In the genomic region with DNA sequence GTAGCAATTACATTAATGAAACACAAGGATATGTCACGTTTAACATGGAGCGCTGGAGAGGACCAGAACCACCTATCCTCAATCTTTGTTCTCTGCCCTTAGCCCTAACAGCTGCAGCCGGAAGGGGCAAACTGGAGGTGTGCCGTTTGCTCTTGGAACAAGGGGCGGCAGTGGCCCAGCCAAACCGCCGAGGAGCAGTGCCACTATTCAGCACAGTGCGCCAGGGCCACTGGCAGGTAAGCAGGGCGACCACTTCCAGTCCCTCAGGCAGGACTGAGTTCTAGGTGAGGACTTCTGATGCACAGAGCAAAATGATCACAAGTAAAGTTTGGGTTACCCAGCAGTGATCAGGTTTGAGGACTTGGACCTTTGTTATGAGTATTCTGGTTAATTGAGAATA, we compare ENCODE assay signal across 14 cellular contexts. TPM values are rescaled to one million over a fixed set of nuclear protein-coding genes. Genes with fewer than 3 reads are reported as not detected.
DNase-seq lines count a peak whose midpoint lies in the region; ATAC-seq, FAIRE-seq and TF ChIP-seq lines count a peak whose summit lies in the region.
"Had no signal": no experiment of that assay in that cellular context is flagged by ENCODE, and none has a peak within 500 bp of the region (broad histone marks: within the 10 kb centered on the region; RNA-seq: fewer than 3 reads in every experiment).

No MANE protein-coding gene starts in this region.

- H2BK120ac ChIP-seq in neuronal stem cell (ENCODE audit: low read depth, low read length): no peak overlapping the region

- H3K4me3 Mint-ChIP-seq in neural progenitor cell: no peak overlapping the region
- H3K4me3 Mint-ChIP-seq: CD4-positive, alpha-beta T cell; GM23338 had no signal

- H4K91ac ChIP-seq in neuronal stem cell (ENCODE audit: low read depth, low read length, poor library complexity): no peak overlapping the region

- H3K4me3 ChIP-seq in neuronal stem cell (ENCODE audit: low read length in 2 of 2) (no peak overlapping the region), neural progenitor cell (no peak overlapping the region)
- H3K4me3 ChIP-seq: GM23338 had no signal

- TF ChIP-seq POLR2A in H54 (IDR thresholded peaks at IDR 0.05; ENCODE audit: low read depth, low read length): no peak

- DNase-seq in H54 (ENCODE audit: insufficient read length, low spot score) (no peak), RWPE1 (ENCODE audit: low spot score) (no peak), epithelial cell of prostate (ENCODE audit: low read depth, low spot score) (no peak), neuronal stem cell (ENCODE audit: low spot score) (no peak), putamen (ENCODE audit: low spot score) (no peak), SIG-M5 treated with dmso at 0.1 percent for 504 hours (lab: John Stamatoyannopoulos, UW; ENCODE audit: unreplicated experiment) (no peak), neural progenitor cell (ENCODE audit: low spot score) (no peak)
- DNase-seq: CD4-positive, alpha-beta T cell; H7; KG1 had no signal

- no peak overlapping the region for H3K27ac Mint-ChIP-seq in neural progenitor cell
- H3K27ac Mint-ChIP-seq: CD4-positive, alpha-beta T cell; GM23338 had no signal

- H2AFZ ChIP-seq in neuronal stem cell (ENCODE audit: low read length): no peak overlapping the region
- H2AFZ ChIP-seq in neural progenitor cell (replicated peaks): no peak overlapping the region
- H2AFZ ChIP-seq: GM23338 had no signal

- no peaks in the 10 kb centered on the region for H3K79me2 ChIP-seq in neural progenitor cell (ENCODE audit: low read depth)

- H3K4me1 ChIP-seq in neuronal stem cell (ENCODE audit: control insufficient read depth in 2 of 2, insufficient read depth in 1 of 2, low read depth in 1 of 2, low read length in 2 of 2) (no peaks in the 10 kb centered on the region), neural progenitor cell (peaks cover 1% of the 10 kb centered on the region)
- H3K4me1 ChIP-seq: Caco-2 had no signal

- no peak overlapping the region for H3K14ac ChIP-seq in neuronal stem cell (ENCODE audit: low read length)

- CTCF ChIA-PET in RWPE1 (lab: Yijun Ruan, JAX): no interaction called here

- H2BK15ac ChIP-seq in neuronal stem cell (ENCODE audit: low read length): no peak overlapping the region

- H3K36me3 ChIP-seq in neuronal stem cell (replicated peaks in 1 of 2; ENCODE audit: control insufficient read depth in 2 of 2, insufficient read depth in 2 of 2, low read length in 2 of 2) (peaks cover 1 to 93% of the 10 kb centered on the region in 2 donors), neural progenitor cell (no peaks in the 10 kb centered on the region)

- no peak for TF ChIP-seq CTCF in RWPE1 (conservative IDR thresholded peaks at IDR 0.05; ENCODE audit: low read depth)
- no peak for TF ChIP-seq CTCF in neural progenitor cell (IDR thresholded peaks at IDR 0.05)

- peaks cover 17% of the 10 kb centered on the region for H3K36me3 Mint-ChIP-seq in neural progenitor cell

- no peak overlapping the region for H2BK5ac ChIP-seq in neuronal stem cell (ENCODE audit: low read length)

- peaks cover 2% of the 10 kb centered on the region for H3K4me1 Mint-ChIP-seq in neural progenitor cell

- no peaks in the 10 kb centered on the region for H3K79me1 ChIP-seq in neuronal stem cell (ENCODE audit: low read depth, low read length)

- ATAC-seq in GM21447 (IDR thresholded peaks at IDR 0.05; ENCODE audit: unreplicated experiment): no peak

- no peaks in the 10 kb centered on the region for H3F3A ChIP-seq in neural progenitor cell (ENCODE audit: low read depth)

- H4K8ac ChIP-seq in neuronal stem cell (ENCODE audit: low read depth, low read length): no peak overlapping the region

- WGBS in neuronal stem cell (ENCODE audit: extremely low coverage in 2 of 2, insufficient read length in 2 of 2, insufficient replicate concordance in 1 of 2), 2 donors: no CpG with 5 or more reads among the region's 9 CpGs

- H3K9ac ChIP-seq in neuronal stem cell (ENCODE audit: low read depth, low read length, poor library complexity) (peak overlapping the region; percentile 25), neural progenitor cell (no peak overlapping the region)

- no peak overlapping the region for H2AK5ac ChIP-seq in neuronal stem cell (ENCODE audit: low read depth, low read length)

- H3K9me3 ChIP-seq in neuronal stem cell (replicated peaks in 1 of 2; ENCODE audit: control insufficient read depth in 2 of 2, insufficient read depth in 1 of 2, low read depth in 1 of 2, low read length in 2 of 2) (no peaks in the 10 kb centered on the region), neural progenitor cell (ENCODE audit: low read depth) (no peaks in the 10 kb centered on the region)
- H3K9me3 ChIP-seq: Caco-2 had no signal

- no peak overlapping the region for H3K18ac ChIP-seq in neuronal stem cell (ENCODE audit: low read length)

- no peaks in the 10 kb centered on the region for H3K9me3 Mint-ChIP-seq in neural progenitor cell
- H3K9me3 Mint-ChIP-seq: CD4-positive, alpha-beta T cell; GM23338 had no signal

- H3K4ac ChIP-seq in neuronal stem cell (ENCODE audit: low read length): no peak overlapping the region

- no peak overlapping the region for H2BK12ac ChIP-seq in neuronal stem cell (ENCODE audit: low read length)

- H3K27me3 ChIP-seq in neuronal stem cell (ENCODE audit: control insufficient read depth in 3 of 3, insufficient read depth in 3 of 3, low read depth in 1 of 3, low read length in 3 of 3) (no peaks in the 10 kb centered on the region), neural progenitor cell (no peaks in the 10 kb centered on the region)

- no peak overlapping the region for H3K4me2 ChIP-seq in neuronal stem cell (ENCODE audit: insufficient read depth, low read length, poor library complexity, severe bottlenecking)
- no peak overlapping the region for H3K4me2 ChIP-seq in neural progenitor cell
- H3K4me2 ChIP-seq: GM23338 had no signal

- no peaks in the 10 kb centered on the region for H4K20me1 ChIP-seq in neural progenitor cell (ENCODE audit: low read depth)

- POLR2A ChIA-PET in RWPE1 (lab: Yijun Ruan, JAX; ENCODE audit: low non-redundant PET): no interaction called here

- H3K27ac ChIP-seq in RWPE1: peak overlapping the region; percentile 46; the same call in 1 of the 2 replicates
- peak overlapping the region; percentile 41 for H3K27ac ChIP-seq in epithelial cell of prostate
- H3K27ac ChIP-seq in neuronal stem cell (replicated peaks; ENCODE audit: low read length): no peak overlapping the region
- no peak overlapping the region for H3K27ac ChIP-seq in neural progenitor cell
- H3K27ac ChIP-seq: C4-2B had no signal

- peaks cover 2% of the 10 kb centered on the region for H3K27me3 Mint-ChIP-seq in neural progenitor cell (ENCODE audit: insufficient read depth, low read depth)
- H3K27me3 Mint-ChIP-seq: CD4-positive, alpha-beta T cell had no signal

- peak; percentile 41 for FAIRE-seq in H54 (lab: Jason Lieb, UNC)

- no peak overlapping the region for H3K23ac ChIP-seq in neuronal stem cell (ENCODE audit: low read depth, low read length, poor library complexity)

RNA-seq across cellular contexts. Expression of a gene that starts 41.1 kb away (rescaled TPM):
- polyA plus RNA-seq in neuronal stem cell (2013, experiment 1 of 2): 11.7 TPM
- polyA plus RNA-seq in neuronal stem cell (2013, experiment 2 of 2): 12.1 TPM
- total RNA-seq in neural progenitor cell (ENCODE audit: low replicate concordance): 4.2 and 7.7 TPM in 2 replicates

Comparison
In these comparisons a context has a peak if more than half of its experiments do, and no peak if none do; other contexts are left out.
1. H3K27ac ChIP-seq: peak in RWPE1 (single experiment) and epithelial cell of prostate (single experiment); none in neuronal stem cell (single experiment) and neural progenitor cell (single experiment).